In the genomic region with DNA sequence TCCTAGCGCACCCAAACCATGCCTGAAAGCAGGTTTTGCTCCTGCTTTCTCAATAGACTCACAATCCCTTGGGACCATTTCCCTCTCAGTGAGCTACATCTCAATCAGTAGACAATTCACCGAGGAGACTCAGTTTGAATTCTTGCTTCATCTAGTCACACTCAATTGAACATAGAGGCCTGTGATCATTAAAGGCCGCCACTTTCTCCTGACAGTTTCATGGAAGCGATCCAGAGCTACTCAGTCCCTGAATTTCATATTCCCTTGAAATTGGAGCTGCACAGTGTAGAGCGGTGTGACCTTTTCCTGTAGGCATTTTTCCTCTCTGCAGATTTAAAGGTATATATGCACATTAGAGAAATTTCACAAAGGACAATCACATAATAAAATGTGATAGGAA, we compare ENCODE assay signal across 19 cellular contexts.
A peak's percentile ranks its signal among the peaks of the same experiment; 100 is the strongest.
DNase-seq lines count a peak whose midpoint lies in the region; ATAC-seq and TF ChIP-seq lines count a peak whose summit lies in the region.
"Had no signal": no experiment of that assay in that cellular context is flagged by ENCODE, and none has a peak within 500 bp of the region (broad histone marks: within the 10 kb centered on the region; RNA-seq: fewer than 3 reads in every experiment).

No MANE protein-coding gene starts in this region.

- no peak overlapping the region for H3K4me3 ChIP-seq in cardiac fibroblast (replicated peaks in 1 of 2; ENCODE audit: low read depth in 2 of 2, low read length in 2 of 2)
- H3K4me3 ChIP-seq: ascending aorta, colonic mucosa, heart left ventricle, MG63, neural progenitor cell, psoas muscle, smooth muscle cell, tibial nerve had no signal

- TF ChIP-seq EP300 in Ishikawa (IDR thresholded peaks at IDR 0.05; ENCODE audit: borderline replicate concordance) = peak; percentile 67; the same call in 1 of the 2 replicates

- no peak for TF ChIP-seq RAD21 in Ishikawa (IDR thresholded peaks at IDR 0.05; ENCODE audit: low read depth)

- DNase-seq in NCI-H446 treated with DMSO at 0.1 percent for 48 hours (lab: John Stamatoyannopoulos, UW) (peak; percentile 87), cardiac fibroblast (ENCODE audit: low read depth in 2 of 2) (peak; percentile 3 to 4), retina (peak; percentile 27), SW480 (ENCODE audit: low spot score) (no peak)
- DNase-seq in central memory CD4-positive, alpha-beta T cell = no peak
- DNase-seq: colonic mucosa; heart left ventricle; MG63; NCI-H2029 treated with DMSO at 0.1 percent for 48 hours; psoas muscle; stimulated activated CD4-positive, alpha-beta T cell treated with anti-CD3 and anti-CD28 coated beads, Interleukin-2, amount 100 ng/mL, for 48 hours; stimulated activated naive CD8-positive, alpha-beta T cell treated with anti-CD3 and anti-CD28 coated beads, Interleukin-15, amount 100 ng/mL, for 72 hours had no signal

- ATAC-seq in HG03520 (IDR thresholded peaks at IDR 0.05; ENCODE audit: unreplicated experiment) = no peak
- ATAC-seq: psoas muscle; Right ventricle myocardium inferior; stimulated activated naive CD8-positive, alpha-beta T cell treated with anti-CD3 and anti-CD28 coated beads, Interleukin-15, amount 100 ng/mL, for 72 hours had no signal

- TF ChIP-seq CTCF in cardiac fibroblast (IDR thresholded peaks at IDR 0.05; ENCODE audit: low read depth, low read length) = no peak

TF ChIP-seq in Ishikawa, 13 proteins besides CTCF, POLR2A, EP300 and RAD21:
- TF ChIP-seq CEBPB (IDR thresholded peaks at IDR 0.05) (peak; percentile 95), EGR1 (IDR thresholded peaks at IDR 0.05) (no peak), TCF12 (IDR thresholded peaks at IDR 0.05; ENCODE audit: low read depth) (peak; percentile 78), NFIC (IDR thresholded peaks at IDR 0.05) (peak; percentile 94), FOXM1 (IDR thresholded peaks at IDR 0.05; ENCODE audit: borderline replicate concordance, low read depth) (peak; percentile 53; the same call in 1 of the 2 replicates), ZBTB7A (IDR thresholded peaks at IDR 0.05; ENCODE audit: low read depth) (no peak), TEAD4 (IDR thresholded peaks at IDR 0.05) (peak; percentile 76)
- TF ChIP-seq, protein P1, sequence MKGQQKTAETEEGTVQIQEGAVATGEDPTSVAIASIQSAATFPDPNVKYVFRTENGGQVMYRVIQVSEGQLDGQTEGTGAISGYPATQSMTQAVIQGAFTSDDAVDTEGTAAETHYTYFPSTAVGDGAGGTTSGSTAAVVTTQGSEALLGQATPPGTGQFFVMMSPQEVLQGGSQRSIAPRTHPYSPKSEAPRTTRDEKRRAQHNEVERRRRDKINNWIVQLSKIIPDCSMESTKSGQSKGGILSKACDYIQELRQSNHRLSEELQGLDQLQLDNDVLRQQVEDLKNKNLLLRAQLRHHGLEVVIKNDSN (IDR thresholded peaks at IDR 0.05) = 0 out of 2 replicates have a peak, but pooled peaks have one; percentile 2

Comparison
In these comparisons a context has a peak if more than half of its experiments do, and no peak if none do; other contexts are left out.
1. DNase-seq: peak in NCI-H446 treated with DMSO at 0.1 percent for 48 hours (single experiment), cardiac fibroblast (2 of 2) and retina (single experiment); none in central memory CD4-positive, alpha-beta T cell (single experiment) and SW480 (single experiment).